Comparison of ENCODE assay signal across 17 cellular contexts in genomic region chr16:72934661-72935403, GRCh38.
A peak's percentile ranks its signal among the peaks of the same experiment; 100 is the strongest.
DNase-seq lines count a peak whose midpoint lies in the region; ATAC-seq and TF ChIP-seq lines count a peak whose summit lies in the region.
"Had no signal": no experiment of that assay in that cellular context is flagged by ENCODE, and none has a peak within 500 bp of the region (broad histone marks: within the 10 kb centered on the region; RNA-seq: fewer than 3 reads in every experiment).

No MANE protein-coding gene starts in this region.

- H3K9ac ChIP-seq in subcutaneous abdominal adipose tissue (ENCODE audit: low read length in 5 of 5) = peak overlapping the region in 1 of 5 donors; percentile 13

- DNase-seq in KBM-7 = peak; percentile 24
- DNase-seq in ascending aorta (ENCODE audit: low spot score in 2 of 2) = no peak
- DNase-seq in lower lobe of right lung = no peak
- no peak for DNase-seq in C1 segment of cervical spinal cord (lab: John Stamatoyannopoulos, UW)
- DNase-seq: activated CD4-positive, CD25-positive, alpha-beta regulatory T cell; CD4-positive, alpha-beta T cell; colonic mucosa; foreskin keratinocyte; NCI-H1436 treated with DMSO at 0.1 percent for 48 hours; NCI-H446; ovary; PC-3; SW 1271; upper lobe of left lung had no signal

- H3K36me3 ChIP-seq in ascending aorta (no peaks in the 10 kb centered on the region), lower lobe of right lung (no peaks in the 10 kb centered on the region), subcutaneous abdominal adipose tissue (ENCODE audit: control insufficient read depth in 5 of 5, insufficient read depth in 5 of 5, low read length in 5 of 5) (no peaks in the 10 kb centered on the region)
- H3K36me3 ChIP-seq: colonic mucosa, ovary, upper lobe of left lung had no signal

- H3K4me3 ChIP-seq in ascending aorta = no peak overlapping the region
- no peak overlapping the region for H3K4me3 ChIP-seq in lower lobe of right lung
- H3K4me3 ChIP-seq in subcutaneous abdominal adipose tissue (ENCODE audit: low read depth in 1 of 5, low read length in 5 of 5) = no peak overlapping the region
- H3K4me3 ChIP-seq: colonic mucosa, ovary, upper lobe of left lung had no signal

- in situ Hi-C loops in KBM-7 (cut with MboI; ENCODE audit: low pct_unique_long_range_greater_than_20kb, low sequenced_read_pairs) = no loop called here

- peaks cover 26 to 51% of the 10 kb centered on the region in 2 donors for H3K4me1 ChIP-seq in ascending aorta
- H3K4me1 ChIP-seq in lower lobe of right lung = peaks cover 57% of the 10 kb centered on the region
- peaks cover 10 to 76% (median 62%) of the 10 kb centered on the region in 5 donors for H3K4me1 ChIP-seq in subcutaneous abdominal adipose tissue (ENCODE audit: control insufficient read depth in 5 of 5, insufficient read depth in 5 of 5, low read length in 5 of 5)

- intact Hi-C loops in ascending aorta (cut with DNase I) (loop anchor here (5.0 to 10.0 kb wide), 4 partner anchors 103 to 1040 kb away; partner anchors contain the start of gene IST1), lower lobe of right lung (cut with DNase I) (no loop called here)

- H3K27me3 ChIP-seq in ascending aorta (no peaks in the 10 kb centered on the region), lower lobe of right lung (ENCODE audit: low read depth) (no peaks in the 10 kb centered on the region), subcutaneous abdominal adipose tissue (ENCODE audit: control insufficient read depth in 5 of 5, insufficient read depth in 4 of 5, low read length in 5 of 5) (no peaks in the 10 kb centered on the region)
- H3K27me3 ChIP-seq: colonic mucosa, ovary, upper lobe of left lung had no signal

- no peak for ATAC-seq in lower lobe of right lung
- ATAC-seq in GM19397 (IDR thresholded peaks at IDR 0.05; ENCODE audit: unreplicated experiment) = no peak
- ATAC-seq in GM21447 (IDR thresholded peaks at IDR 0.05; ENCODE audit: unreplicated experiment) = no peak
- ATAC-seq: foreskin keratinocyte, PC-3 had no signal

- no peaks in the 10 kb centered on the region for H3K9me3 ChIP-seq in ascending aorta
- H3K9me3 ChIP-seq in lower lobe of right lung = no peaks in the 10 kb centered on the region
- no peaks in the 10 kb centered on the region for H3K9me3 ChIP-seq in subcutaneous abdominal adipose tissue (ENCODE audit: control insufficient read depth in 5 of 5, low read length in 5 of 5)
- H3K9me3 ChIP-seq: colonic mucosa, ovary, upper lobe of left lung had no signal

- H3K27ac ChIP-seq in ascending aorta (peak overlapping the region; percentile 31 to 53), lower lobe of right lung (peak overlapping the region; percentile 24), subcutaneous abdominal adipose tissue (ENCODE audit: low read depth, low read length) (peak overlapping the region; percentile 56)
- H3K27ac ChIP-seq: colonic mucosa, foreskin keratinocyte, ovary had no signal

- TF ChIP-seq CTCF in ascending aorta (IDR thresholded peaks at IDR 0.05) (no peak), lower lobe of right lung (IDR thresholded peaks at IDR 0.05) (no peak)
